ENCODE assay signal across 17 cellular contexts in the genomic region with DNA sequence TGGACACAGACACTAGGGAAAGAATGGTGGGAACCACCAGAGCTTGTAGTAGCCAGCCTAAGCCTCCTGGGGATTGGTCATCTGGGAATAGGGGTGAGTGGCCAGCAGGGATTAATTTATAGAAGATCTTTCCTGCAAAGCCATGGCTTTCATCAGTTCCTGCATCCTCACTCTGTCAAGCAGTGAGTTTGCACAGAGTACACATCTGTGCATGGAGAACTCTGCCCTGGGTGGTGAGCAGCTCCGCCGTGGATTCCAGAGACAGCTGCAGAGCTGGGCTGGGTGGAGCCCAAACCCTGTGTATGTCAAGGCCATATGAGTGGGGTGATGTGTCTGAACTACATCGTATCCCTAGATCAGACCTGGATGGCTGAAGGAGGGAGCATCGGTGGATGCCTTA.
"Had no signal": no experiment of that assay in that cellular context is flagged by ENCODE, and none has a peak within 500 bp of the region (broad histone marks: within the 10 kb centered on the region; RNA-seq: fewer than 3 reads in every experiment).

No MANE protein-coding gene starts in this region.

- ATAC-seq: activated CD8-positive, alpha-beta memory T cell treated with anti-CD3 and anti-CD28 coated beads, Interleukin-2, amount 10 ng/mL, durations not matched to agents 7 days and 5 days; left colon; lower lobe of right lung; naive thymus-derived CD4-positive, alpha-beta T cell had no signal

- H3K4me3 ChIP-seq: coronary artery, lower lobe of right lung, thyroid gland, vagina had no signal

- H3K9me3 ChIP-seq: lower lobe of right lung, thyroid gland, vagina had no signal

- H2AFZ ChIP-seq: parathyroid adenoma had no signal

- H3K36me3 ChIP-seq: lower lobe of right lung, thyroid gland, vagina had no signal

- DNase-seq: activated CD4-positive, alpha-beta memory T cell treated with anti-CD3 and anti-CD28 coated beads for 36 hours; activated CD8-positive, alpha-beta memory T cell treated with anti-CD3 and anti-CD28 coated beads, Interleukin-2, amount 10 ng/mL, durations not matched to agents 7 days and 5 days; activated naive CD4-positive, alpha-beta T cell treated with anti-CD3 and anti-CD28 coated beads, Interleukin-2, amount 10 ng/mL, durations not matched to agents 7 days and 5 days; activated T-cell treated with anti-CD3 and anti-CD28 coated beads, Interleukin-2, amount 50 U/mL, for 1 hour; caudate nucleus; left colon; lower lobe of right lung; midbrain; naive thymus-derived CD4-positive, alpha-beta T cell; stimulated activated CD4-positive, alpha-beta T cell treated with anti-CD3 and anti-CD28 coated beads, Interleukin-2, amount 100 ng/mL, for 48 hours; stimulated activated naive B cell treated with anti-CD40 and anti-IgM and Interleukin-4, amounts not matched to agents 10 μg/mL and 1 μg/mL and 100 μg/mL, for 72 hours; T-helper 9 cell; thyroid gland had no signal

- H3K27me3 ChIP-seq: thyroid gland, vagina had no signal

- H3K9ac ChIP-seq: parathyroid adenoma had no signal

- H3K79me2 ChIP-seq: parathyroid adenoma had no signal

- H3K4me1 ChIP-seq: parathyroid adenoma had no signal

- H3K27ac ChIP-seq: lower lobe of right lung, parathyroid adenoma, thyroid gland, vagina, VCaP had no signal
